In genomic region chr13:29959086-29959485, GRCh38 we compare ENCODE assay signal across 15 cellular contexts.
"Had no signal": no experiment of that assay in that cellular context is flagged by ENCODE, and none has a peak within 500 bp of the region (broad histone marks: within the 10 kb centered on the region; RNA-seq: fewer than 3 reads in every experiment).

No MANE protein-coding gene starts in this region.

- H3K9me3 Mint-ChIP-seq: stimulated activated naive B cell treated with anti-CD40 and anti-IgM and Interleukin-4, amounts not matched to agents 10 μg/mL and 1 μg/mL and 100 μg/mL, for 72 hours; stimulated activated naive CD8-positive, alpha-beta T cell treated with anti-CD3 and anti-CD28 coated beads, Interleukin-15, amount 100 ng/mL, for 72 hours had no signal

- H3K27ac ChIP-seq: hepatocyte, neutrophil, spleen, thoracic aorta, transverse colon had no signal

- H3K36me3 ChIP-seq: neutrophil, spleen, thoracic aorta, transverse colon had no signal

- H3K4me3 ChIP-seq: hepatocyte, spleen, thoracic aorta, transverse colon had no signal

- H3K79me2 ChIP-seq: hepatocyte had no signal

- H3K4me2 ChIP-seq: hepatocyte had no signal

- H3K36me3 Mint-ChIP-seq: stimulated activated naive B cell treated with anti-CD40 and anti-IgM and Interleukin-4, amounts not matched to agents 10 μg/mL and 1 μg/mL and 100 μg/mL, for 72 hours had no signal

- H3K4me3 Mint-ChIP-seq: stimulated activated naive B cell treated with anti-CD40 and anti-IgM and Interleukin-4, amounts not matched to agents 10 μg/mL and 1 μg/mL and 100 μg/mL, for 72 hours; stimulated activated naive CD8-positive, alpha-beta T cell treated with anti-CD3 and anti-CD28 coated beads, Interleukin-15, amount 100 ng/mL, for 72 hours had no signal

- ATAC-seq: left lobe of liver; sciatic nerve; stimulated activated naive B cell treated with anti-CD40 and anti-IgM and Interleukin-4, amounts not matched to agents 10 μg/mL and 1 μg/mL and 100 μg/mL, for 72 hours had no signal

- H3K27me3 Mint-ChIP-seq: stimulated activated naive CD8-positive, alpha-beta T cell treated with anti-CD3 and anti-CD28 coated beads, Interleukin-15, amount 100 ng/mL, for 72 hours had no signal

- H3K27me3 ChIP-seq: hepatocyte, neutrophil, transverse colon had no signal

- H3K27ac Mint-ChIP-seq: stimulated activated naive B cell treated with anti-CD40 and anti-IgM and Interleukin-4, amounts not matched to agents 10 μg/mL and 1 μg/mL and 100 μg/mL, for 72 hours; stimulated activated naive CD8-positive, alpha-beta T cell treated with anti-CD3 and anti-CD28 coated beads, Interleukin-15, amount 100 ng/mL, for 72 hours had no signal

- H3K9me3 ChIP-seq: neutrophil, spleen, thoracic aorta, transverse colon had no signal

- H2AFZ ChIP-seq: hepatocyte had no signal

- DNase-seq: head of caudate nucleus; islet precursor cell; mammary epithelial cell; posterior cingulate gyrus; spleen; stimulated activated CD4-positive, alpha-beta T cell treated with anti-CD3 and anti-CD28 coated beads, Interleukin-2, amount 100 ng/mL, for 24 hours; stimulated activated CD4-positive, alpha-beta T cell treated with anti-CD3 and anti-CD28 coated beads, Interleukin-4, amount 100 ng/mL, for 4 hours; stimulated activated naive B cell treated with anti-CD40 and anti-IgM and Interleukin-4, amounts not matched to agents 10 μg/mL and 1 μg/mL and 100 μg/mL, for 72 hours; stimulated activated naive CD8-positive, alpha-beta T cell treated with anti-CD3 and anti-CD28 coated beads, Interleukin-15, amount 100 ng/mL, for 72 hours; transverse colon had no signal
